ENCODE assay signal across 8 cellular contexts in genomic region chr16:88649195-88649923, GRCh38. TPM values are rescaled to one million over a fixed set of nuclear protein-coding genes. Genes with fewer than 3 reads are reported as not detected.
DNase-seq lines count a peak whose midpoint lies in the region; ATAC-seq lines count a peak whose summit lies in the region.

No MANE protein-coding gene starts in this region.

- H3K4me1 Mint-ChIP-seq in stimulated activated naive CD8-positive, alpha-beta T cell treated with anti-CD3 and anti-CD28 coated beads, Interleukin-15, Interleukin-2, amounts not matched to agents 100 ng/mL and 50 ng/mL, for 24 hours (ENCODE audit: low read depth), result peaks cover 20% of the 10 kb centered on the region

- H3K27me3 Mint-ChIP-seq in stimulated activated naive CD8-positive, alpha-beta T cell treated with anti-CD3 and anti-CD28 coated beads, Interleukin-15, Interleukin-2, amounts not matched to agents 100 ng/mL and 50 ng/mL, for 24 hours, result no peaks in the 10 kb centered on the region

- no peak overlapping the region for H3K4me3 ChIP-seq in SJCRH30

- intact Hi-C loops in left colon (cut with DNase I, micrococcal nuclease), result no loop called here

- no peak for ATAC-seq in stimulated activated naive CD8-positive, alpha-beta T cell treated with anti-CD3 and anti-CD28 coated beads, Interleukin-15, Interleukin-2, amounts not matched to agents 100 U/mL and 50 U/mL, for 24 hours
- ATAC-seq in left colon, result peak; percentile 18
- ATAC-seq in HG02870 (IDR thresholded peaks at IDR 0.05; ENCODE audit: unreplicated experiment), result no peak

- peak overlapping the region; percentile 88 for H3K4me3 Mint-ChIP-seq in stimulated activated naive CD8-positive, alpha-beta T cell treated with anti-CD3 and anti-CD28 coated beads, Interleukin-15, Interleukin-2, amounts not matched to agents 100 ng/mL and 50 ng/mL, for 24 hours

- peaks cover 9% of the 10 kb centered on the region; the same call in 1 of the 2 replicates for H3K4me1 ChIP-seq in SJCRH30

- H3K36me3 ChIP-seq in SJCRH30, result no peaks in the 10 kb centered on the region

- DNase-seq in stimulated activated naive CD8-positive, alpha-beta T cell treated with anti-CD3 and anti-CD28 coated beads, Interleukin-15, Interleukin-2, amounts not matched to agents 100 U/mL and 50 U/mL, for 24 hours, result no peak
- DNase-seq in SJCRH30, result peak; percentile 60 to 66
- no peak for DNase-seq in left colon
- no peak for DNase-seq in foreskin melanocyte
- no peak for DNase-seq in stimulated activated CD4-positive, alpha-beta T cell treated with anti-CD3 and anti-CD28 coated beads, Interleukin-4, amount 100 ng/mL, for 4 hours
- no peak for DNase-seq in NCI-H226

- no peak overlapping the region for H3K27ac ChIP-seq in SJCRH30

- no peaks in the 10 kb centered on the region for H3K9me3 Mint-ChIP-seq in stimulated activated naive CD8-positive, alpha-beta T cell treated with anti-CD3 and anti-CD28 coated beads, Interleukin-15, Interleukin-2, amounts not matched to agents 100 ng/mL and 50 ng/mL, for 24 hours

- H3K36me3 Mint-ChIP-seq in stimulated activated naive CD8-positive, alpha-beta T cell treated with anti-CD3 and anti-CD28 coated beads, Interleukin-15, Interleukin-2, amounts not matched to agents 100 ng/mL and 50 ng/mL, for 24 hours (ENCODE audit: low read depth), result peaks cover 12% of the 10 kb centered on the region

- no peaks in the 10 kb centered on the region for H3K27me3 ChIP-seq in SJCRH30

- no peaks in the 10 kb centered on the region for H3K9me3 ChIP-seq in SJCRH30 (replicated peaks)

- peak overlapping the region; percentile 38 for H3K27ac Mint-ChIP-seq in stimulated activated naive CD8-positive, alpha-beta T cell treated with anti-CD3 and anti-CD28 coated beads, Interleukin-15, Interleukin-2, amounts not matched to agents 100 ng/mL and 50 ng/mL, for 24 hours

RNA-seq across cellular contexts. Expression of gene CYBA, which starts 1.5 kb away (rescaled TPM):
- total RNA-seq in SJCRH30 (2014; rRNA removed; shearing (Covaris generic)), result 0.24 and 0.76 TPM in 2 replicates
- 100 to 1,000 TPM; 277 to 382 TPM for total RNA-seq in left colon

RNA-seq across cellular contexts. Expression of gene IL17C, which starts 11.0 kb away (rescaled TPM):
- total RNA-seq in SJCRH30 (2014; rRNA removed; shearing (Covaris generic)), result not detected in 2 replicates
- not detected for total RNA-seq in left colon

RNA-seq across cellular contexts. Expression of gene MVD, which starts 13.5 kb away (rescaled TPM):
- total RNA-seq in SJCRH30 (2014; rRNA removed; shearing (Covaris generic)), result 12.6 and 21.0 TPM in 2 replicates
- total RNA-seq in left colon, result 100 to 1,000 TPM in 1 of 2 donors, 10 to 100 TPM in 1; 74.3 to 191 TPM

RNA-seq across cellular contexts. Expression of gene SNAI3, which starts 36.9 kb away (rescaled TPM):
- 0.47 and 0.56 TPM in 2 replicates for total RNA-seq in SJCRH30 (2014; rRNA removed; shearing (Covaris generic))
- under 1 TPM; 0.15 to 0.92 TPM for total RNA-seq in left colon

RNA-seq across cellular contexts. Expression of gene RNF166, which starts 56.8 kb away (rescaled TPM):
- 10.4 and 10.7 TPM in 2 replicates for total RNA-seq in SJCRH30 (2014; rRNA removed; shearing (Covaris generic))
- 10 to 100 TPM; 11.4 to 12.0 TPM for total RNA-seq in left colon

Comparison
In these comparisons a context has a peak if more than half of its experiments do, and no peak if none do; other contexts are left out.
1. DNase-seq: peak in SJCRH30 (2 of 2); none in stimulated activated naive CD8-positive, alpha-beta T cell treated with anti-CD3 and anti-CD28 coated beads, Interleukin-15, Interleukin-2, amounts not matched to agents 100 U/mL and 50 U/mL, for 24 hours (single experiment), left colon (0 of 2), foreskin melanocyte (single experiment), stimulated activated CD4-positive, alpha-beta T cell treated with anti-CD3 and anti-CD28 coated beads, Interleukin-4, amount 100 ng/mL, for 4 hours (0 of 2) and NCI-H226 (single experiment).
2. RNA of gene CYBA, which starts 1.5 kb away (total RNA-seq): 277 to 382 TPM in left colon; 0.24 to 0.76 TPM in SJCRH30; every median in the first group is over 100 times any median in the second.